ENCODE assay signal across 8 cellular contexts in genomic region chr22:41762980-41763779, GRCh38.
DNase-seq lines count a peak whose midpoint lies in the region; ATAC-seq and TF ChIP-seq lines count a peak whose summit lies in the region.

No MANE protein-coding gene starts in this region.

- CTCF ChIA-PET in GM10248 (lab: Yijun Ruan, JAX), result interaction anchor here (0.6 to 3.0 kb wide), 13 partner anchors 9 to 186 kb away, joined by 3 to 19 read pairs (median 4); no protein-coding TSS in a partner anchor

- POLR2A ChIA-PET in GM10248 (lab: Yijun Ruan, JAX), result no interaction called here

- DNase-seq in GM10248 (ENCODE audit: extremely low spot score) (peak; percentile 57), NB4 (ENCODE audit: low read depth) (peak; percentile 72), iPS-NIHi7 (ENCODE audit: extremely low spot score) (peak; percentile 79), NCI-H2196 treated with DMSO at 0.1 percent for 48 hours (lab: John Stamatoyannopoulos, UW; ENCODE audit: unreplicated experiment) (no peak)
- DNase-seq in activated CD8-positive, alpha-beta memory T cell treated with anti-CD3 and anti-CD28 coated beads, Interleukin-2, amount 50 U/mL, for 4 hours, result peak; percentile 23

- TF ChIP-seq POLR2A in NB4 (IDR thresholded peaks at IDR 0.05; ENCODE audit: extremely low read depth, insufficient read length), result no peak

- ATAC-seq in HG03045 (IDR thresholded peaks at IDR 0.05; ENCODE audit: unreplicated experiment) (no peak), GM19351 (IDR thresholded peaks at IDR 0.05; ENCODE audit: unreplicated experiment) (no peak), HG02759 (IDR thresholded peaks at IDR 0.05; ENCODE audit: unreplicated experiment) (no peak)

- TF ChIP-seq CTCF in GM10248 (IDR thresholded peaks at IDR 0.05; ENCODE audit: control extremely low read depth, extremely low read depth, low read depth, missing control alignments) (peak; percentile 40), NB4 (IDR thresholded peaks at IDR 0.05; ENCODE audit: low read depth, low read length) (peak; percentile 78)

- H3K4me3 ChIP-seq in NB4 (ENCODE audit: low read depth, low read length), result no peak overlapping the region
